Comparison of ENCODE assay signal across 16 cellular contexts in genomic region chr16:1335996-1336395, GRCh38. TPM values are rescaled to one million over a fixed set of nuclear protein-coding genes. Genes with fewer than 3 reads are reported as not detected.
DNase-seq lines count a peak whose midpoint lies in the region; ATAC-seq and TF ChIP-seq lines count a peak whose summit lies in the region.
"Had no signal": no experiment of that assay in that cellular context is flagged by ENCODE, and none has a peak within 500 bp of the region (broad histone marks: within the 10 kb centered on the region; RNA-seq: fewer than 3 reads in every experiment).

No MANE protein-coding gene starts in this region.

- no peak overlapping the region for H3K4me3 Mint-ChIP-seq in activated CD8-positive, alpha-beta T cell treated with anti-CD3 and anti-CD28 coated beads, Interleukin-2, amount 10 ng/mL, durations not matched to agents 7 days and 5 days
- H3K4me3 Mint-ChIP-seq in activated CD8-positive, alpha-beta T cell treated with anti-CD3 and anti-CD28 coated beads for 36 hours, result no peak overlapping the region
- H3K4me3 Mint-ChIP-seq: activated CD8-positive, alpha-beta memory T cell treated with anti-CD3 and anti-CD28 coated beads, Interleukin-2, amount 10 ng/mL, durations not matched to agents 7 days and 5 days; activated naive CD4-positive, alpha-beta T cell treated with anti-CD3 and anti-CD28 coated beads for 36 hours had no signal

- no peak for ATAC-seq in activated CD8-positive, alpha-beta T cell treated with anti-CD3 and anti-CD28 coated beads, Interleukin-2, amount 10 ng/mL, durations not matched to agents 7 days and 5 days
- no peak for ATAC-seq in activated CD8-positive, alpha-beta T cell treated with anti-CD3 and anti-CD28 coated beads for 36 hours
- ATAC-seq in HG03196 (IDR thresholded peaks at IDR 0.05; ENCODE audit: unreplicated experiment) (no peak), GM19452 (IDR thresholded peaks at IDR 0.05; ENCODE audit: unreplicated experiment) (no peak)
- ATAC-seq: activated CD8-positive, alpha-beta memory T cell treated with anti-CD3 and anti-CD28 coated beads, Interleukin-2, amount 10 ng/mL, durations not matched to agents 7 days and 5 days; heart left ventricle; left colon had no signal

- TF ChIP-seq CTCF in activated CD8-positive, alpha-beta T cell treated with anti-CD3 and anti-CD28 coated beads for 36 hours (IDR thresholded peaks at IDR 0.05), result no peak

- POLR2A ChIA-PET in activated CD8-positive, alpha-beta T cell treated with anti-CD3 and anti-CD28 coated beads, Interleukin-2, amount 10 ng/mL, durations not matched to agents 7 days and 5 days (lab: Charles Lee), result no interaction called here
- POLR2A ChIA-PET in activated CD8-positive, alpha-beta T cell treated with anti-CD3 and anti-CD28 coated beads for 36 hours (lab: Charles Lee), result interaction anchor here (1.0 to 1.1 kb wide), 2 partner anchors 12 to 22 kb away, joined by 3 to 4 read pairs; no protein-coding TSS in a partner anchor

- no peaks in the 10 kb centered on the region for H3K36me3 Mint-ChIP-seq in activated CD8-positive, alpha-beta T cell treated with anti-CD3 and anti-CD28 coated beads, Interleukin-2, amount 10 ng/mL, durations not matched to agents 7 days and 5 days (ENCODE audit: low read depth)
- no peaks in the 10 kb centered on the region for H3K36me3 Mint-ChIP-seq in activated CD8-positive, alpha-beta T cell treated with anti-CD3 and anti-CD28 coated beads for 36 hours (ENCODE audit: low read depth)
- H3K36me3 Mint-ChIP-seq: activated CD8-positive, alpha-beta memory T cell treated with anti-CD3 and anti-CD28 coated beads, Interleukin-2, amount 10 ng/mL, durations not matched to agents 7 days and 5 days had no signal

- H3K9me3 Mint-ChIP-seq in activated CD8-positive, alpha-beta T cell treated with anti-CD3 and anti-CD28 coated beads, Interleukin-2, amount 10 ng/mL, durations not matched to agents 7 days and 5 days (ENCODE audit: insufficient read depth), result no peaks in the 10 kb centered on the region
- H3K9me3 Mint-ChIP-seq in activated CD8-positive, alpha-beta T cell treated with anti-CD3 and anti-CD28 coated beads for 36 hours, result no peaks in the 10 kb centered on the region
- H3K9me3 Mint-ChIP-seq: activated naive CD4-positive, alpha-beta T cell treated with anti-CD3 and anti-CD28 coated beads for 36 hours had no signal

- intact Hi-C loops in activated CD8-positive, alpha-beta T cell treated with anti-CD3 and anti-CD28 coated beads for 36 hours (cut with micrococcal nuclease), result no loop called here

- peaks cover 15% of the 10 kb centered on the region for H3K4me1 Mint-ChIP-seq in activated CD8-positive, alpha-beta T cell treated with anti-CD3 and anti-CD28 coated beads, Interleukin-2, amount 10 ng/mL, durations not matched to agents 7 days and 5 days (ENCODE audit: low read depth)
- H3K4me1 Mint-ChIP-seq in activated CD8-positive, alpha-beta T cell treated with anti-CD3 and anti-CD28 coated beads for 36 hours (ENCODE audit: low read depth), result peaks cover 13% of the 10 kb centered on the region

- peaks cover 30% of the 10 kb centered on the region for H3K27me3 Mint-ChIP-seq in activated CD8-positive, alpha-beta T cell treated with anti-CD3 and anti-CD28 coated beads, Interleukin-2, amount 10 ng/mL, durations not matched to agents 7 days and 5 days (ENCODE audit: low read depth)
- peaks cover 18% of the 10 kb centered on the region for H3K27me3 Mint-ChIP-seq in activated CD8-positive, alpha-beta T cell treated with anti-CD3 and anti-CD28 coated beads for 36 hours

- no peak overlapping the region for H3K27ac Mint-ChIP-seq in activated CD8-positive, alpha-beta T cell treated with anti-CD3 and anti-CD28 coated beads, Interleukin-2, amount 10 ng/mL, durations not matched to agents 7 days and 5 days
- no peak overlapping the region for H3K27ac Mint-ChIP-seq in activated CD8-positive, alpha-beta T cell treated with anti-CD3 and anti-CD28 coated beads for 36 hours
- H3K27ac Mint-ChIP-seq: activated CD8-positive, alpha-beta memory T cell treated with anti-CD3 and anti-CD28 coated beads, Interleukin-2, amount 10 ng/mL, durations not matched to agents 7 days and 5 days; activated naive CD4-positive, alpha-beta T cell treated with anti-CD3 and anti-CD28 coated beads for 36 hours had no signal

- CTCF ChIA-PET in activated CD8-positive, alpha-beta T cell treated with anti-CD3 and anti-CD28 coated beads, Interleukin-2, amount 10 ng/mL, durations not matched to agents 7 days and 5 days (lab: Charles Lee), result interaction anchor here (1.6 kb wide), 1 partner anchor 12 kb away, joined by 3 read pairs; no protein-coding TSS in a partner anchor
- CTCF ChIA-PET in activated CD8-positive, alpha-beta T cell treated with anti-CD3 and anti-CD28 coated beads for 36 hours (lab: Charles Lee), result interaction anchor here (0.9 to 1.9 kb wide), 3 partner anchors 9 to 35 kb away, joined by 4 to 7 read pairs (median 5); no protein-coding TSS in a partner anchor

- DNase-seq in activated CD8-positive, alpha-beta T cell treated with anti-CD3 and anti-CD28 coated beads, Interleukin-2, amount 10 ng/mL, durations not matched to agents 7 days and 5 days, result peak; percentile 42
- no peak for DNase-seq in activated CD8-positive, alpha-beta T cell treated with anti-CD3 and anti-CD28 coated beads for 36 hours
- DNase-seq in NCI-H1105 (lab: John Stamatoyannopoulos, UW), result peak; percentile 9
- peak; percentile 85 for DNase-seq in ecto neural progenitor cell (ENCODE audit: low spot score)
- peak; percentile 12 for DNase-seq in superior temporal gyrus (ENCODE audit: extremely low spot score)
- no peak for DNase-seq in mesenteric fat pad (ENCODE audit: low spot score)
- DNase-seq: activated CD8-positive, alpha-beta memory T cell treated with anti-CD3 and anti-CD28 coated beads, Interleukin-2, amount 10 ng/mL, durations not matched to agents 7 days and 5 days; activated naive CD4-positive, alpha-beta T cell treated with anti-CD3 and anti-CD28 coated beads for 36 hours; AML-193; cerebellar nuclear complex; heart left ventricle; left colon; NCI-H1048; stimulated activated CD4-positive, alpha-beta T cell treated with anti-CD3 and anti-CD28 coated beads, Interleukin-2, amount 100 ng/mL, for 24 hours had no signal

RNA-seq across cellular contexts. Expression of gene BAIAP3, which starts 2.6 kb away (rescaled TPM):
- total RNA-seq in activated CD8-positive, alpha-beta T cell treated with anti-CD3 and anti-CD28 coated beads, Interleukin-2, amount 10 ng/mL, durations not matched to agents 7 days and 5 days, result under 1 TPM; 0.24 to 0.63 TPM
- total RNA-seq in activated CD8-positive, alpha-beta T cell treated with anti-CD3 and anti-CD28 coated beads for 36 hours, result under 1 TPM; 0.27 to 0.68 TPM
- total RNA-seq in mesenteric fat pad, result 1.3 TPM

RNA-seq across cellular contexts. Expression of gene TSR3, which starts 15.7 kb away (rescaled TPM):
- 10 to 100 TPM; 48.5 to 50.7 TPM for total RNA-seq in activated CD8-positive, alpha-beta T cell treated with anti-CD3 and anti-CD28 coated beads, Interleukin-2, amount 10 ng/mL, durations not matched to agents 7 days and 5 days
- total RNA-seq in activated CD8-positive, alpha-beta T cell treated with anti-CD3 and anti-CD28 coated beads for 36 hours, result 10 to 100 TPM; 54.7 to 57.4 TPM
- 58.2 TPM for total RNA-seq in mesenteric fat pad

RNA-seq across cellular contexts. Expression of gene GNPTG, which starts 15.7 kb away (rescaled TPM):
- 10 to 100 TPM; 24.2 to 25.1 TPM for total RNA-seq in activated CD8-positive, alpha-beta T cell treated with anti-CD3 and anti-CD28 coated beads, Interleukin-2, amount 10 ng/mL, durations not matched to agents 7 days and 5 days
- 10 to 100 TPM; 17.3 to 19.2 TPM for total RNA-seq in activated CD8-positive, alpha-beta T cell treated with anti-CD3 and anti-CD28 coated beads for 36 hours
- total RNA-seq in mesenteric fat pad, result 72.1 TPM

RNA-seq across cellular contexts. Expression of gene UBE2I, which starts 26.6 kb away (rescaled TPM):
- total RNA-seq in activated CD8-positive, alpha-beta T cell treated with anti-CD3 and anti-CD28 coated beads, Interleukin-2, amount 10 ng/mL, durations not matched to agents 7 days and 5 days, result 100 to 1,000 TPM; 207 to 237 TPM
- total RNA-seq in activated CD8-positive, alpha-beta T cell treated with anti-CD3 and anti-CD28 coated beads for 36 hours, result 100 to 1,000 TPM; 245 to 254 TPM
- 91.9 TPM for total RNA-seq in mesenteric fat pad

Comparison
In these comparisons a context has a peak if more than half of its experiments do, and no peak if none do; other contexts are left out.
1. DNase-seq: peak in activated CD8-positive, alpha-beta T cell treated with anti-CD3 and anti-CD28 coated beads, Interleukin-2, amount 10 ng/mL, durations not matched to agents 7 days and 5 days (single experiment), NCI-H1105 (single experiment), ecto neural progenitor cell (single experiment) and superior temporal gyrus (single experiment); none in activated CD8-positive, alpha-beta T cell treated with anti-CD3 and anti-CD28 coated beads for 36 hours (single experiment) and mesenteric fat pad (single experiment).